Comparison of ENCODE assay signal across 33 cellular contexts in the genomic region with DNA sequence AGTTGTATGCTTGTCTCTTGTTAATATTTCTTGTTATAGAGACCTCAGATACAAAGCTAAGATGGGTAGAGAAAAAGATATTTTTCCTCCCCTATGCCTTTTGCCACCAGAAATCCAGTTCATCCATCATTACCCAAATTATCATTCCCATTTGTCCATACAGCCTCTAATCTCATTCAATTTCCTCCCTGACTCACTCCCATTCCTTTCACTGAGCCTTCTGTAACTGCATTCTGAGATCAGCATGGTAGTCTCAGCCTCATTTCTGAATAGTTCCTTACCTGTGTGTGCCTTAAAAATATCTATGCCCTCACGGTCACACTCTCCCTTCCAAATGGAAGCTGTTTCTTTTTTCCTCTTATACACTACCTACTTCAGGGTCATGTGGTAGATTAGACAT. TPM values are rescaled to one million over a fixed set of nuclear protein-coding genes. Genes with fewer than 3 reads are reported as not detected.
DNase-seq lines count a peak whose midpoint lies in the region; FAIRE-seq and TF ChIP-seq lines count a peak whose summit lies in the region.
"Had no signal": no experiment of that assay in that cellular context is flagged by ENCODE, and none has a peak within 500 bp of the region (broad histone marks: within the 10 kb centered on the region; RNA-seq: fewer than 3 reads in every experiment).

No MANE protein-coding gene starts in this region.

- no peak overlapping the region for H2AFZ ChIP-seq in trophoblast cell (ENCODE audit: insufficient read depth, low read length, poor library complexity)

- H2BK5ac ChIP-seq in trophoblast cell (ENCODE audit: low read depth, low read length, poor library complexity): peak overlapping the region; percentile 93

- H3K27ac ChIP-seq in trophoblast cell (ENCODE audit: low read depth, low read length) (peak overlapping the region; percentile 98), left ventricle myocardium inferior (replicated peaks) (no peak overlapping the region)
- H3K27ac ChIP-seq: adrenal gland, breast epithelium, C4-2B, colonic mucosa, right atrium auricular region, suprapubic skin had no signal

- peaks cover 24% of the 10 kb centered on the region for H3K79me1 ChIP-seq in trophoblast cell (ENCODE audit: low read length)

- H2AK5ac ChIP-seq in trophoblast cell (ENCODE audit: low read length): no peak overlapping the region

- no peak for FAIRE-seq in GM12891 (lab: Jason Lieb, UNC)
- FAIRE-seq: H1, TTC549 had no signal

- DNase-seq in HCEC 1CT: peak; percentile 45
- peak; percentile 29 for DNase-seq in amniotic epithelial cell (ENCODE audit: low read depth)
- DNase-seq in fibroblast of the aortic adventitia (ENCODE audit: low read depth): peak; percentile 19
- DNase-seq in trophoblast cell: no peak
- DNase-seq in GM12891 (ENCODE audit: insufficient read length, low spot score): no peak
- no peak for DNase-seq in left ventricle myocardium inferior
- DNase-seq in activated CD4-positive, alpha-beta T cell treated with anti-CD3 and anti-CD28 coated beads for 48 hours: no peak
- DNase-seq in ecto neural progenitor cell (ENCODE audit: low spot score): no peak
- DNase-seq: activated CD4-positive, alpha-beta T cell treated with anti-CD3 and anti-CD28 coated beads, Interleukin-2, amount 50 U/mL, for 4 hours; activated naive CD4-positive, alpha-beta T cell treated with anti-CD3 and anti-CD28 coated beads, Interleukin-2, amount 10 ng/mL, durations not matched to agents 7 days and 5 days; activated T-cell treated with anti-CD3 and anti-CD28 coated beads, Interleukin-2, amount 50 U/mL, for 72 hours; adrenal gland; colonic mucosa; COR-L47; effector CD8-positive, alpha-beta T cell; GF-D8; KBM-7; left cardiac atrium; MG63; NCI-H1417; NCI-H2029; NCI-H524 treated with DMSO at 0.1 percent for 48 hours; PC-3; posterior cingulate gyrus; stimulated activated CD4-positive, alpha-beta T cell treated with anti-CD3 and anti-CD28 coated beads, Interleukin-1b, Interleukin-23, amount 100 ng/mL, for 48 hours; stimulated activated naive CD4-positive, alpha-beta T cell treated with Interleukin-2 at 50 U/mL for 16 hours; T-helper 17 cell had no signal

- peak overlapping the region; percentile 25 for H2BK12ac ChIP-seq in trophoblast cell (ENCODE audit: low read length)

- H3K4me2 ChIP-seq in trophoblast cell (ENCODE audit: low read length): no peak overlapping the region

- no peaks in the 10 kb centered on the region for H3K27me3 ChIP-seq in trophoblast cell (ENCODE audit: insufficient read depth, low read length)
- H3K27me3 ChIP-seq in left ventricle myocardium inferior (ENCODE audit: low read depth): peaks cover 12% of the 10 kb centered on the region
- H3K27me3 ChIP-seq: adrenal gland, breast epithelium, colonic mucosa, MG63, right atrium auricular region had no signal

- H3K36me3 ChIP-seq in trophoblast cell (ENCODE audit: control insufficient read depth in 1 of 2, insufficient read depth in 2 of 2, low read length in 2 of 2) (no peaks in the 10 kb centered on the region), left ventricle myocardium inferior (no peaks in the 10 kb centered on the region)
- H3K36me3 ChIP-seq: adrenal gland, breast epithelium, colonic mucosa, MG63, right atrium auricular region, suprapubic skin had no signal

- no peak overlapping the region for H3K4ac ChIP-seq in trophoblast cell (ENCODE audit: low read depth, low read length)

- no peak overlapping the region for H3K4me3 ChIP-seq in fibroblast of the aortic adventitia (ENCODE audit: low read depth, low read length)
- no peak overlapping the region for H3K4me3 ChIP-seq in trophoblast cell (ENCODE audit: low read depth, low read length)
- H3K4me3 ChIP-seq in left ventricle myocardium inferior: no peak overlapping the region
- H3K4me3 ChIP-seq: adrenal gland, breast epithelium, colonic mucosa, MG63, right atrium auricular region, suprapubic skin had no signal

- no peak overlapping the region for H3K9ac ChIP-seq in trophoblast cell (ENCODE audit: low read length)

- WGBS in trophoblast cell (ENCODE audit: extremely low coverage, insufficient coverage, insufficient read length): no CpG with 5 or more reads among the region's 1 CpG

- H3K23ac ChIP-seq in trophoblast cell (ENCODE audit: low read length): no peak overlapping the region

- no peaks in the 10 kb centered on the region for H3K79me2 ChIP-seq in trophoblast cell (ENCODE audit: control insufficient read depth, insufficient read depth, low read length, poor library complexity)

- intact Hi-C loops in left ventricle myocardium inferior (cut with micrococcal nuclease): no loop called here

- no peak overlapping the region for H3K18ac ChIP-seq in trophoblast cell (ENCODE audit: low read length)

- TF ChIP-seq CTCF in fibroblast of the aortic adventitia (IDR thresholded peaks at IDR 0.05; ENCODE audit: insufficient read depth, low read length): no peak
- no peak for TF ChIP-seq CTCF in left ventricle myocardium inferior (IDR thresholded peaks at IDR 0.05; ENCODE audit: borderline replicate concordance)

- H3K4me1 ChIP-seq in trophoblast cell (ENCODE audit: control insufficient read depth in 1 of 2, insufficient read depth in 2 of 2, low read length in 2 of 2) (peaks cover 8 to 14% of the 10 kb centered on the region in 2 experiments), left ventricle myocardium inferior (no peaks in the 10 kb centered on the region)
- H3K4me1 ChIP-seq: adrenal gland, breast epithelium, colonic mucosa, right atrium auricular region, suprapubic skin had no signal

- H4K91ac ChIP-seq in trophoblast cell (ENCODE audit: low read depth, low read length): peak overlapping the region; percentile 16

- H2BK120ac ChIP-seq in trophoblast cell (ENCODE audit: insufficient read depth, low read length, poor library complexity): peak overlapping the region; percentile 33

- H4K12ac ChIP-seq in trophoblast cell (ENCODE audit: low read depth, low read length): no peak overlapping the region

- peak overlapping the region; percentile 8 for H3K14ac ChIP-seq in trophoblast cell (ENCODE audit: low read length)

- peak overlapping the region; percentile 61 for H4K8ac ChIP-seq in trophoblast cell (ENCODE audit: low read depth, low read length)

- no peak for TF ChIP-seq POLR2A in GM12891 (IDR thresholded peaks at IDR 0.05; ENCODE audit: low read depth, low read length)

- H3K9me3 ChIP-seq in trophoblast cell (ENCODE audit: insufficient read depth, low read depth, low read length) (no peaks in the 10 kb centered on the region), left ventricle myocardium inferior (replicated peaks) (no peaks in the 10 kb centered on the region)
- H3K9me3 ChIP-seq: adrenal gland, breast epithelium, colonic mucosa, MG63, right atrium auricular region, suprapubic skin had no signal

TF ChIP-seq in GM12891, 5 proteins besides CTCF, POLR2A, EP300 and RAD21:
- TF ChIP-seq POU2F2 (IDR thresholded peaks at IDR 0.05; ENCODE audit: low read depth, low read length) (no peak), POLR2AphosphoS5 (IDR thresholded peaks at IDR 0.05; ENCODE audit: low read depth, low read length) (no peak), SPI1 (IDR thresholded peaks at IDR 0.05; ENCODE audit: low read depth, low read length) (no peak), TAF1 (IDR thresholded peaks at IDR 0.05; ENCODE audit: low read depth, low read length) (no peak), PAX5 (IDR thresholded peaks at IDR 0.05; ENCODE audit: insufficient read depth, low read length, severe bottlenecking) (no peak)

RNA-seq across cellular contexts. Expression of a gene that starts 15.7 kb away (rescaled TPM):
- total RNA-seq in fibroblast of the aortic adventitia (ENCODE audit: low replicate concordance): 51.2 and 157 TPM in 2 replicates
- 34.3 and 36.5 TPM in 2 replicates for polyA plus RNA-seq in trophoblast cell (2013)
- polyA plus RNA-seq in GM12891 (2012; ENCODE audit: low read depth, missing spikeins): 22.7 TPM
- 33.2 TPM for total RNA-seq in left ventricle myocardium inferior

Comparison
In these comparisons a context has a peak if more than half of its experiments do, and no peak if none do; other contexts are left out.
1. DNase-seq: peak in HCEC 1CT (single experiment), amniotic epithelial cell (single experiment) and fibroblast of the aortic adventitia (single experiment); none in trophoblast cell (0 of 2), GM12891 (single experiment), left ventricle myocardium inferior (single experiment), activated CD4-positive, alpha-beta T cell treated with anti-CD3 and anti-CD28 coated beads for 48 hours (single experiment) and ecto neural progenitor cell (single experiment).